ENCODE assay signal across 9 cellular contexts in genomic region chrX:86370927-86371326, GRCh38.
"Had no signal": no experiment of that assay in that cellular context is flagged by ENCODE, and none has a peak within 500 bp of the region (broad histone marks: within the 10 kb centered on the region; RNA-seq: fewer than 3 reads in every experiment).

No MANE protein-coding gene starts in this region.

- H3K27ac ChIP-seq: GM23248, HL-60 had no signal

- H3K4me3 ChIP-seq: GM23248, HAP-1, K562 had no signal

- FAIRE-seq: K562 had no signal

- H2AFZ ChIP-seq: GM23248 had no signal

- H3K9me3 Mint-ChIP-seq: HFFc6 had no signal

- H3K36me3 ChIP-seq: HAP-1 had no signal

- DNase-seq: GM23248, GOT3, H7, HFFc6, KG1 had no signal

- H3K4me3 Mint-ChIP-seq: HFFc6 had no signal

- ATAC-seq: HCT116, K562 had no signal

- H3K27ac Mint-ChIP-seq: HFFc6 had no signal

- H3K9me3 ChIP-seq: HAP-1 had no signal

- H3K9ac ChIP-seq: GM23248 had no signal
